In genomic region chr10:117350905-117351304, GRCh38 we compare ENCODE assay signal across 13 cellular contexts. TPM values are rescaled to one million over a fixed set of nuclear protein-coding genes. Genes with fewer than 3 reads are reported as not detected.
A peak's percentile ranks its signal among the peaks of the same experiment; 100 is the strongest.
DNase-seq lines count a peak whose midpoint lies in the region; ATAC-seq and TF ChIP-seq lines count a peak whose summit lies in the region.
"Had no signal": no experiment of that assay in that cellular context is flagged by ENCODE, and none has a peak within 500 bp of the region (broad histone marks: within the 10 kb centered on the region; RNA-seq: fewer than 3 reads in every experiment).

No MANE protein-coding gene starts in this region.

- DNase-seq in hepatocyte (ENCODE audit: low spot score) (no peak), chondrocyte (ENCODE audit: low spot score) (no peak), DMS114 treated with DMSO at 0.1 percent for 48 hours (lab: John Stamatoyannopoulos, UW; ENCODE audit: unreplicated experiment) (no peak)
- no peak for DNase-seq in activated naive CD8-positive, alpha-beta T cell treated with anti-CD3 and anti-CD28 coated beads, Interleukin-2, amount 50 U/mL, for 24 hours
- no peak for DNase-seq in effector memory CD8-positive, alpha-beta T cell
- DNase-seq: activated naive CD8-positive, alpha-beta T cell treated with anti-CD3 and anti-CD28 coated beads for 36 hours; Caco-2; NCI-H2171; SJCRH30; trophoblast cell had no signal

- no peak overlapping the region for H3K4me2 ChIP-seq in hepatocyte

- no peaks in the 10 kb centered on the region for H3K9me2 ChIP-seq in hepatocyte (replicated peaks; ENCODE audit: insufficient read depth)

- no peaks in the 10 kb centered on the region for H3K36me3 ChIP-seq in hepatocyte (replicated peaks; ENCODE audit: insufficient read depth, low read depth)

- H3K9me3 Mint-ChIP-seq in activated naive CD8-positive, alpha-beta T cell treated with anti-CD3 and anti-CD28 coated beads, Interleukin-2, amount 50 U/mL, for 24 hours: no peaks in the 10 kb centered on the region
- no peaks in the 10 kb centered on the region for H3K9me3 Mint-ChIP-seq in chondrocyte (ENCODE audit: low read depth)
- no peaks in the 10 kb centered on the region for H3K9me3 Mint-ChIP-seq in effector memory CD8-positive, alpha-beta T cell
- H3K9me3 Mint-ChIP-seq: activated naive CD8-positive, alpha-beta T cell treated with anti-CD3 and anti-CD28 coated beads for 36 hours had no signal

- peaks cover 2% of the 10 kb centered on the region for H3K36me3 Mint-ChIP-seq in activated naive CD8-positive, alpha-beta T cell treated with anti-CD3 and anti-CD28 coated beads, Interleukin-2, amount 50 U/mL, for 24 hours (ENCODE audit: low read depth)
- no peaks in the 10 kb centered on the region for H3K36me3 Mint-ChIP-seq in chondrocyte (ENCODE audit: low read depth)
- peaks cover 9% of the 10 kb centered on the region for H3K36me3 Mint-ChIP-seq in effector memory CD8-positive, alpha-beta T cell (ENCODE audit: insufficient read depth)

- H4K20me1 ChIP-seq in hepatocyte (ENCODE audit: insufficient read depth, poor library complexity, severe bottlenecking): peaks cover 29% of the 10 kb centered on the region

- H3K27ac Mint-ChIP-seq in activated naive CD8-positive, alpha-beta T cell treated with anti-CD3 and anti-CD28 coated beads, Interleukin-2, amount 50 U/mL, for 24 hours: no peak overlapping the region
- H3K27ac Mint-ChIP-seq in chondrocyte (ENCODE audit: unreplicated experiment): no peak overlapping the region
- no peak overlapping the region for H3K27ac Mint-ChIP-seq in effector memory CD8-positive, alpha-beta T cell
- H3K27ac Mint-ChIP-seq: activated naive CD8-positive, alpha-beta T cell treated with anti-CD3 and anti-CD28 coated beads for 36 hours had no signal

- H3K4me3 ChIP-seq in hepatocyte: no peak overlapping the region
- H3K4me3 ChIP-seq: SJCRH30 had no signal

- ATAC-seq in GM18873 (IDR thresholded peaks at IDR 0.05; ENCODE audit: low FRiP score, unreplicated experiment): peak; percentile 66
- ATAC-seq in GM21717 (IDR thresholded peaks at IDR 0.05; ENCODE audit: unreplicated experiment): peak; percentile 88
- ATAC-seq in HG03196 (IDR thresholded peaks at IDR 0.05; ENCODE audit: unreplicated experiment): peak; percentile 72
- no peak for ATAC-seq in activated naive CD8-positive, alpha-beta T cell treated with anti-CD3 and anti-CD28 coated beads, Interleukin-2, amount 50 U/mL, for 24 hours
- ATAC-seq in effector memory CD8-positive, alpha-beta T cell (replicated peaks): no peak

- H3K4me3 Mint-ChIP-seq in activated naive CD8-positive, alpha-beta T cell treated with anti-CD3 and anti-CD28 coated beads, Interleukin-2, amount 50 U/mL, for 24 hours: no peak overlapping the region
- no peak overlapping the region for H3K4me3 Mint-ChIP-seq in chondrocyte (ENCODE audit: unreplicated experiment)
- no peak overlapping the region for H3K4me3 Mint-ChIP-seq in effector memory CD8-positive, alpha-beta T cell
- H3K4me3 Mint-ChIP-seq: activated naive CD8-positive, alpha-beta T cell treated with anti-CD3 and anti-CD28 coated beads for 36 hours had no signal

- TF ChIP-seq CTCF in hepatocyte (IDR thresholded peaks at IDR 0.05; ENCODE audit: poor library complexity) (no peak), chondrocyte (IDR thresholded peaks at IDR 0.05) (no peak)

- no peaks in the 10 kb centered on the region for H3K4me1 ChIP-seq in hepatocyte (ENCODE audit: insufficient read depth)
- H3K4me1 ChIP-seq: SJCRH30 had no signal

- no peaks in the 10 kb centered on the region for H3K9me3 ChIP-seq in hepatocyte (ENCODE audit: low read depth)
- H3K9me3 ChIP-seq: Caco-2, SJCRH30 had no signal

- peaks cover 98% of the 10 kb centered on the region for H3K79me2 ChIP-seq in hepatocyte

- no peak overlapping the region for H2AFZ ChIP-seq in hepatocyte

- peak overlapping the region; percentile 33 for H3K27ac ChIP-seq in hepatocyte
- H3K27ac ChIP-seq: SJCRH30 had no signal

- 98% methylated on average over 3 of the region's 3 CpGs for WGBS in hepatocyte (ENCODE audit: low lambda C conversion rate, missing lambda C conversion rate)

- H3K4me1 Mint-ChIP-seq in activated naive CD8-positive, alpha-beta T cell treated with anti-CD3 and anti-CD28 coated beads, Interleukin-2, amount 50 U/mL, for 24 hours: peaks cover 42% of the 10 kb centered on the region
- peaks cover 13% of the 10 kb centered on the region for H3K4me1 Mint-ChIP-seq in chondrocyte (ENCODE audit: low read depth)
- peaks cover 49 to 66% of the 10 kb centered on the region in 2 donors for H3K4me1 Mint-ChIP-seq in effector memory CD8-positive, alpha-beta T cell (ENCODE audit: low read depth in 2 of 2)

- H3K27me3 Mint-ChIP-seq in activated naive CD8-positive, alpha-beta T cell treated with anti-CD3 and anti-CD28 coated beads, Interleukin-2, amount 50 U/mL, for 24 hours: no peaks in the 10 kb centered on the region
- H3K27me3 Mint-ChIP-seq in chondrocyte (ENCODE audit: low read depth): no peaks in the 10 kb centered on the region
- H3K27me3 Mint-ChIP-seq in effector memory CD8-positive, alpha-beta T cell: no peaks in the 10 kb centered on the region
- H3K27me3 Mint-ChIP-seq: activated naive CD8-positive, alpha-beta T cell treated with anti-CD3 and anti-CD28 coated beads for 36 hours had no signal

- no peaks in the 10 kb centered on the region for H3K27me3 ChIP-seq in hepatocyte
- H3K27me3 ChIP-seq: SJCRH30 had no signal

RNA-seq across cellular contexts. Expression of gene PDZD8, which starts 24.3 kb away (rescaled TPM):
- total RNA-seq in hepatocyte (45.6 and 77.2 TPM in 2 replicates), chondrocyte (34.9 to 40.5 TPM (median 36.3 TPM) in 3 replicates)
- polyA plus RNA-seq in hepatocyte: 10.5 and 12.9 TPM in 2 replicates

Comparison
In these comparisons a context has a peak if more than half of its experiments do, and no peak if none do; other contexts are left out.
1. ATAC-seq: peak in GM18873 (single experiment), GM21717 (single experiment) and HG03196 (single experiment); none in activated naive CD8-positive, alpha-beta T cell treated with anti-CD3 and anti-CD28 coated beads, Interleukin-2, amount 50 U/mL, for 24 hours (single experiment) and effector memory CD8-positive, alpha-beta T cell (single experiment).